Comparison of ENCODE assay signal across 9 cellular contexts in the genomic region with DNA sequence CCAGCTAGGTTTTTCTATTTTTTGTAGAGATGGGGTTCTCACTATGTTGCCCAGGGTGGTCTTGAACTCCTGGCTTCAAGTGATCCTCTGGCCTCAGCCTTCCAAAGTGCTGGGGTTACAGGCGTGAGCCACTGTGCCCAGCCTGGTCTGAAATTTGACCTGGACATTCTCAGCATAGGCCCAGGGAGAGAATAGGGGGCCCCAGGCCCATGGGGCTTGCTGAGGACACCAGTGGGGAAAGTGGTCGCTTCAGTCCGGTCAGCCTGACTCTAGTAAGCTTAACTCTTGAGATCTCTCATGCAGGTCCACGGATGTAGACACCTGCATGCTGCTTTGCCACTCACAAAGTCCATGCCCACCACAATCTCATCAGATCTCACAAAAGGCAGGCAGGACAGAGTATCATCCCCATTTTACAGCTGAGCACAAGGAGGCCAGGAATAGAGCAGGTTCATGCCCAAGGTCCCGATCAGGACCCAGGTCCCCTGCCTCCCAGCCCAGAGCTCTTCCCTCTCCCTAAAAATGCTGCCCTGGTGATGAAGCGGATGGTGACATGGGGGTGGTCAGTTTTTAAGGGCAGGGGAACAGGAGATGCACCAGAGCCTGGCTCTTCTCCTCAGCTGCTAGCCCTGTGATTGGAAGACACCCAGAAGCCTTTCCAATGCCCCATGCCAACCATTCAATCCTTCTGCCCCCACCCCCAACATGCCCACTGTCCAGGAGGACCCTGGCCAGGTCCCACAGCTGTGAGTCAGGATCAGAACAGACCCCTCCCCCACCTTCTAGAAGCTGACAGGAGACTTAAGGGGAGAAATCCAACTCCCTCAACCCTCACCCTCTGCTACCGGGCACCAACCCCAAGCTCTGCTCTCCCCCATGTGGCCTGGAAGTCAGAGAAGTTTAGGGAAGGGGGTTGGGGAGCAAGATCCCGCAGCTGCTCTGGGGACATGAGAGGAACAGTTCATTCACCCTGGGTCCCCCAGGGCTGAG. TPM values are rescaled to one million over a fixed set of nuclear protein-coding genes. Genes with fewer than 3 reads are reported as not detected.
A peak's percentile ranks its signal among the peaks of the same experiment; 100 is the strongest.
DNase-seq lines count a peak whose midpoint lies in the region; ATAC-seq, FAIRE-seq and TF ChIP-seq lines count a peak whose summit lies in the region.
"Had no signal": no experiment of that assay in that cellular context is flagged by ENCODE, and none has a peak within 500 bp of the region (broad histone marks: within the 10 kb centered on the region; RNA-seq: fewer than 3 reads in every experiment).

No MANE protein-coding gene starts in this region.

- H4K20me1 ChIP-seq in OCI-LY3 (ENCODE audit: insufficient read depth, low read length) = no peaks in the 10 kb centered on the region
- no peaks in the 10 kb centered on the region for H4K20me1 ChIP-seq in endothelial cell of umbilical vein (replicated peaks; ENCODE audit: control insufficient read depth, extremely low read depth, insufficient read depth, low read length)

- FAIRE-seq in endothelial cell of umbilical vein (lab: Jason Lieb, UNC) (peak; percentile 72), urothelium cell line (lab: Jason Lieb, UNC) (no peak)

- no peaks in the 10 kb centered on the region for H3K9me3 Mint-ChIP-seq in CD8-positive, alpha-beta T cell

- no peaks in the 10 kb centered on the region for H3K9me1 ChIP-seq in endothelial cell of umbilical vein (replicated peaks; ENCODE audit: control insufficient read depth, extremely low read depth, insufficient read depth, low read length)

- no peak overlapping the region for H3K27ac ChIP-seq in CD8-positive, alpha-beta T cell (ENCODE audit: low read depth, low read length)
- H3K27ac ChIP-seq in OCI-LY3 (ENCODE audit: low read length) (peak overlapping the region; percentile 22; the same call in 1 of the 2 replicates), endothelial cell of umbilical vein (ENCODE audit: insufficient read depth, low read depth, low read length) (peak overlapping the region; percentile 50)

- no peaks in the 10 kb centered on the region for H3K27me3 Mint-ChIP-seq in CD8-positive, alpha-beta T cell (ENCODE audit: low read depth)

- peak overlapping the region; percentile 79 for H3K27ac Mint-ChIP-seq in CD8-positive, alpha-beta T cell

- no peaks in the 10 kb centered on the region for H3K36me3 ChIP-seq in CD8-positive, alpha-beta T cell (ENCODE audit: insufficient read depth, low read length)
- H3K36me3 ChIP-seq in OCI-LY3 (replicated peaks; ENCODE audit: low read depth, low read length) (no peaks in the 10 kb centered on the region), endothelial cell of umbilical vein (ENCODE audit: control insufficient read depth in 2 of 2, extremely low read depth in 1 of 2, insufficient read depth in 2 of 2, low read length in 2 of 2) (no peaks in the 10 kb centered on the region), neuron (ENCODE audit: insufficient read depth, low read length) (no peaks in the 10 kb centered on the region)

- peaks cover 32% of the 10 kb centered on the region for H3K4me1 ChIP-seq in CD8-positive, alpha-beta T cell (ENCODE audit: insufficient read depth, low read length)
- H3K4me1 ChIP-seq in OCI-LY3 (ENCODE audit: low read length) (peaks cover 16% of the 10 kb centered on the region), endothelial cell of umbilical vein (ENCODE audit: control insufficient read depth, extremely low read depth, insufficient read depth, low read length) (peaks cover 43% of the 10 kb centered on the region), neuron (ENCODE audit: insufficient read depth, low read length) (peaks cover 36% of the 10 kb centered on the region)

- peaks cover 2% of the 10 kb centered on the region for H3K36me3 Mint-ChIP-seq in CD8-positive, alpha-beta T cell

- H3K79me2 ChIP-seq in OCI-LY3 (ENCODE audit: low read length) (peaks cover 30% of the 10 kb centered on the region), endothelial cell of umbilical vein (ENCODE audit: control insufficient read depth, insufficient read depth, low read length) (peaks cover 37% of the 10 kb centered on the region)

- dilution Hi-C loops in endothelial cell of umbilical vein (cut with MboI; ENCODE audit: extremely low pct_ligation_motif_present, low sequenced_read_pairs) = no loop called here

- BruUV-seq in endothelial cell of umbilical vein (replicated peaks; lab: Mats Ljungman, UMichigan) = no TSS peak

- ATAC-seq in CD8-positive, alpha-beta T cell = no peak
- no peak for ATAC-seq in GM21381 (IDR thresholded peaks at IDR 0.05; ENCODE audit: unreplicated experiment)

- H2AFZ ChIP-seq in OCI-LY3 (ENCODE audit: low read depth, low read length) (no peak overlapping the region), endothelial cell of umbilical vein (ENCODE audit: low read depth, low read length) (no peak overlapping the region), neuron (ENCODE audit: low read depth, low read length) (no peak overlapping the region)

- H3K4me1 Mint-ChIP-seq in CD8-positive, alpha-beta T cell (ENCODE audit: low read depth) = peaks cover 52% of the 10 kb centered on the region

- peak overlapping the region; percentile 83 for H3K4me3 Mint-ChIP-seq in CD8-positive, alpha-beta T cell

- CTCF ChIA-PET in CD8-positive, alpha-beta T cell (lab: Charles Lee) = interaction anchor here (0.6 to 5.2 kb wide), 4 partner anchors 10 to 15 kb away, joined by 3 to 32 read pairs (median 4); partner anchors contain the start of gene SF3A3
- CTCF ChIA-PET in endothelial cell of umbilical vein (lab: Charles Lee) = interaction anchor here (0.7 to 1.3 kb wide), 3 partner anchors 9 to 22 kb away, joined by 3 to 4 read pairs (median 3); partner anchors contain the start of gene UTP11

- H3K9me3 ChIP-seq in CD8-positive, alpha-beta T cell (ENCODE audit: low read length) = no peaks in the 10 kb centered on the region
- H3K9me3 ChIP-seq in OCI-LY3 (ENCODE audit: insufficient read depth, low read length) (no peaks in the 10 kb centered on the region), endothelial cell of umbilical vein (replicated peaks; ENCODE audit: control insufficient read depth, insufficient read depth, low read length) (no peaks in the 10 kb centered on the region), neuron (ENCODE audit: low read length) (no peaks in the 10 kb centered on the region)
- H3K9me3 ChIP-seq: body of pancreas had no signal

- H3K9ac ChIP-seq in OCI-LY3 (ENCODE audit: low read length) (peak overlapping the region; percentile 88), endothelial cell of umbilical vein (replicated peaks; ENCODE audit: extremely low read depth, insufficient read depth, low read length) (peak overlapping the region; percentile 83)

- TF ChIP-seq CTCF in CD8-positive, alpha-beta T cell (IDR thresholded peaks at IDR 0.05) = no peak
- TF ChIP-seq CTCF in OCI-LY3 (IDR thresholded peaks at IDR 0.05; ENCODE audit: low read depth, low read length) = no peak
- no peak for TF ChIP-seq CTCF in endothelial cell of umbilical vein (IDR thresholded peaks at IDR 0.05; ENCODE audit: extremely low read depth in 1 of 2, insufficient read depth in 1 of 2, low read depth in 1 of 2, low read length in 2 of 2)

- no peak for TF ChIP-seq POLR2A in endothelial cell of umbilical vein (IDR thresholded peaks at IDR 0.05; ENCODE audit: low read depth, low read length)

- H3K4me2 ChIP-seq in OCI-LY3 (ENCODE audit: low read length) (peak overlapping the region; percentile 89), endothelial cell of umbilical vein (ENCODE audit: insufficient read depth, low read length) (peak overlapping the region; percentile 80)

- DNase-seq in CD8-positive, alpha-beta T cell = no peak
- peak; percentile 38 for DNase-seq in endothelial cell of umbilical vein (ENCODE audit: low read depth, low spot score)
- no peak for DNase-seq in iPS-NIHi7 (ENCODE audit: extremely low spot score)
- DNase-seq in COR-L47 (lab: John Stamatoyannopoulos, UW) = no peak
- no peak for DNase-seq in urothelium cell line (ENCODE audit: low spot score)

- intact Hi-C loops in CD8-positive, alpha-beta T cell (cut with DNase I, micrococcal nuclease) = loop anchor here in 1 of 2 experiments (1.0 kb wide), 2 partner anchors 13 to 16 kb away; partner anchors contain the start of gene SF3A3
- intact Hi-C loops in endothelial cell of umbilical vein (cut with micrococcal nuclease) = loop anchor here (5.0 kb wide), 1 partner anchor 196 kb away; the partner anchor contains the start of genes C1orf122 and YRDC

- no peaks in the 10 kb centered on the region for H3K27me3 ChIP-seq in CD8-positive, alpha-beta T cell (ENCODE audit: insufficient read depth, low read length)
- H3K27me3 ChIP-seq in OCI-LY3 (ENCODE audit: low read depth, low read length) (no peaks in the 10 kb centered on the region), endothelial cell of umbilical vein (ENCODE audit: control insufficient read depth in 2 of 2, insufficient read depth in 2 of 2, low read length in 2 of 2) (no peaks in the 10 kb centered on the region), neuron (ENCODE audit: insufficient read depth, low read length) (no peaks in the 10 kb centered on the region)
- H3K27me3 ChIP-seq: body of pancreas had no signal

- peak overlapping the region; percentile 47 for H3K4me3 ChIP-seq in CD8-positive, alpha-beta T cell (ENCODE audit: low read depth, low read length)
- H3K4me3 ChIP-seq in OCI-LY3 (ENCODE audit: low read length) = peak overlapping the region; percentile 93
- peak overlapping the region in 2 of 3 experiments; percentile 53 to 84 for H3K4me3 ChIP-seq in endothelial cell of umbilical vein (replicated peaks in 1 of 3; ENCODE audit: insufficient read depth in 1 of 3, low read depth in 1 of 3, low read length in 3 of 3)
- peak overlapping the region; percentile 56 for H3K4me3 ChIP-seq in neuron (ENCODE audit: low read length)

- POLR2A ChIA-PET in CD8-positive, alpha-beta T cell (lab: Charles Lee) = interaction anchor here (1.0 kb wide), 1 partner anchor 8 kb away, joined by 3 read pairs; no protein-coding TSS in a partner anchor
- POLR2A ChIA-PET in endothelial cell of umbilical vein (lab: Charles Lee) = interaction anchor here (0.5 kb wide), 1 partner anchor 10 kb away, joined by 3 read pairs; no protein-coding TSS in a partner anchor

RNA-seq across cellular contexts. Expression of gene FHL3, which starts 1.8 kb away (rescaled TPM):
- 1 to 10 TPM; 5.6 to 5.9 TPM for total RNA-seq in CD8-positive, alpha-beta T cell
- 58.7 and 63.8 TPM in 2 replicates for total RNA-seq in endothelial cell of umbilical vein
- 21.3 and 26.1 TPM in 2 replicates for polyA plus RNA-seq in endothelial cell of umbilical vein
- polyA plus RNA-seq in endothelial cell of umbilical vein (2011; cell fraction: cytosol; rRNA removed) = 23.4 and 25.6 TPM in 2 replicates
- 52.4 and 54.1 TPM in 2 replicates for polyA plus RNA-seq in endothelial cell of umbilical vein (2011; cell fraction: nucleus; rRNA removed)
- 28.2 and 31.4 TPM in 2 replicates for polyA plus RNA-seq in endothelial cell of umbilical vein (2012)
- 41.8 and 59.1 TPM in 2 replicates for polyA minus RNA-seq in endothelial cell of umbilical vein
- polyA minus RNA-seq in endothelial cell of umbilical vein (2011; cell fraction: cytosol; rRNA and poly(A)+ RNA removed) = 11.6 TPM
- polyA minus RNA-seq in endothelial cell of umbilical vein (2011; cell fraction: nucleus; rRNA and poly(A)+ RNA removed) = 57.2 and 60.0 TPM in 2 replicates

RNA-seq across cellular contexts. Expression of gene UTP11, which starts 9.0 kb away (rescaled TPM):
- total RNA-seq in CD8-positive, alpha-beta T cell = 10 to 100 TPM; 12.8 to 14.0 TPM
- total RNA-seq in endothelial cell of umbilical vein = 54.1 and 60.1 TPM in 2 replicates
- polyA plus RNA-seq in endothelial cell of umbilical vein = 13.8 and 20.1 TPM in 2 replicates
- 28.5 and 34.9 TPM in 2 replicates for polyA plus RNA-seq in endothelial cell of umbilical vein (2011; cell fraction: cytosol; rRNA removed)
- 22.2 and 28.2 TPM in 2 replicates for polyA plus RNA-seq in endothelial cell of umbilical vein (2011; cell fraction: nucleus; rRNA removed)
- polyA plus RNA-seq in endothelial cell of umbilical vein (2012) = 42.6 and 48.1 TPM in 2 replicates
- 12.6 and 13.9 TPM in 2 replicates for polyA minus RNA-seq in endothelial cell of umbilical vein
- 14.2 TPM for polyA minus RNA-seq in endothelial cell of umbilical vein (2011; cell fraction: cytosol; rRNA and poly(A)+ RNA removed)
- polyA minus RNA-seq in endothelial cell of umbilical vein (2011; cell fraction: nucleus; rRNA and poly(A)+ RNA removed) = 24.0 and 34.8 TPM in 2 replicates

RNA-seq across cellular contexts. Expression of gene SF3A3, which starts 13.7 kb away (rescaled TPM):
- 10 to 100 TPM; 41.7 to 42.6 TPM for total RNA-seq in CD8-positive, alpha-beta T cell
- 97.3 and 107 TPM in 2 replicates for total RNA-seq in endothelial cell of umbilical vein
- 20.5 and 26.1 TPM in 2 replicates for polyA plus RNA-seq in endothelial cell of umbilical vein
- 39.8 and 40.9 TPM in 2 replicates for polyA plus RNA-seq in endothelial cell of umbilical vein (2011; cell fraction: cytosol; rRNA removed)
- 86.3 and 96.9 TPM in 2 replicates for polyA plus RNA-seq in endothelial cell of umbilical vein (2011; cell fraction: nucleus; rRNA removed)
- 62.2 and 91.2 TPM in 2 replicates for polyA plus RNA-seq in endothelial cell of umbilical vein (2012)
- 32.0 and 32.2 TPM in 2 replicates for polyA minus RNA-seq in endothelial cell of umbilical vein
- 55.5 TPM for polyA minus RNA-seq in endothelial cell of umbilical vein (2011; cell fraction: cytosol; rRNA and poly(A)+ RNA removed)
- polyA minus RNA-seq in endothelial cell of umbilical vein (2011; cell fraction: nucleus; rRNA and poly(A)+ RNA removed) = 36.3 and 50.2 TPM in 2 replicates

RNA-seq across cellular contexts. Expression of gene POU3F1, which starts 43.0 kb away (rescaled TPM):
- total RNA-seq in CD8-positive, alpha-beta T cell = 1 to 10 TPM; 1.0 to 1.1 TPM
- total RNA-seq in endothelial cell of umbilical vein = not detected in 2 replicates
- polyA plus RNA-seq in endothelial cell of umbilical vein = not detected in 2 replicates
- polyA plus RNA-seq in endothelial cell of umbilical vein (2011; cell fraction: cytosol; rRNA removed) = not detected in 2 replicates
- not detected in 2 replicates for polyA plus RNA-seq in endothelial cell of umbilical vein (2011; cell fraction: nucleus; rRNA removed)
- not detected in 2 replicates for polyA plus RNA-seq in endothelial cell of umbilical vein (2012)
- polyA minus RNA-seq in endothelial cell of umbilical vein = not detected in 2 replicates
- not detected for polyA minus RNA-seq in endothelial cell of umbilical vein (2011; cell fraction: cytosol; rRNA and poly(A)+ RNA removed)
- polyA minus RNA-seq in endothelial cell of umbilical vein (2011; cell fraction: nucleus; rRNA and poly(A)+ RNA removed) = not detected in 2 replicates
- total RNA-seq: body of pancreas had no signal

RNA-seq across cellular contexts. Expression of gene INPP5B, which starts 56.7 kb away (rescaled TPM):
- 10 to 100 TPM; 11.2 to 12.7 TPM for total RNA-seq in CD8-positive, alpha-beta T cell
- 13.5 and 14.7 TPM in 2 replicates for total RNA-seq in endothelial cell of umbilical vein
- polyA plus RNA-seq in endothelial cell of umbilical vein = 7.4 and 10.5 TPM in 2 replicates
- 7.5 and 7.8 TPM in 2 replicates for polyA plus RNA-seq in endothelial cell of umbilical vein (2011; cell fraction: cytosol; rRNA removed)
- 20.0 and 20.3 TPM in 2 replicates for polyA plus RNA-seq in endothelial cell of umbilical vein (2011; cell fraction: nucleus; rRNA removed)
- polyA plus RNA-seq in endothelial cell of umbilical vein (2012) = 5.9 and 6.4 TPM in 2 replicates
- 16.1 and 17.2 TPM in 2 replicates for polyA minus RNA-seq in endothelial cell of umbilical vein
- polyA minus RNA-seq in endothelial cell of umbilical vein (2011; cell fraction: cytosol; rRNA and poly(A)+ RNA removed) = 18.5 TPM
- 21.0 and 24.3 TPM in 2 replicates for polyA minus RNA-seq in endothelial cell of umbilical vein (2011; cell fraction: nucleus; rRNA and poly(A)+ RNA removed)
